In the genomic region with DNA sequence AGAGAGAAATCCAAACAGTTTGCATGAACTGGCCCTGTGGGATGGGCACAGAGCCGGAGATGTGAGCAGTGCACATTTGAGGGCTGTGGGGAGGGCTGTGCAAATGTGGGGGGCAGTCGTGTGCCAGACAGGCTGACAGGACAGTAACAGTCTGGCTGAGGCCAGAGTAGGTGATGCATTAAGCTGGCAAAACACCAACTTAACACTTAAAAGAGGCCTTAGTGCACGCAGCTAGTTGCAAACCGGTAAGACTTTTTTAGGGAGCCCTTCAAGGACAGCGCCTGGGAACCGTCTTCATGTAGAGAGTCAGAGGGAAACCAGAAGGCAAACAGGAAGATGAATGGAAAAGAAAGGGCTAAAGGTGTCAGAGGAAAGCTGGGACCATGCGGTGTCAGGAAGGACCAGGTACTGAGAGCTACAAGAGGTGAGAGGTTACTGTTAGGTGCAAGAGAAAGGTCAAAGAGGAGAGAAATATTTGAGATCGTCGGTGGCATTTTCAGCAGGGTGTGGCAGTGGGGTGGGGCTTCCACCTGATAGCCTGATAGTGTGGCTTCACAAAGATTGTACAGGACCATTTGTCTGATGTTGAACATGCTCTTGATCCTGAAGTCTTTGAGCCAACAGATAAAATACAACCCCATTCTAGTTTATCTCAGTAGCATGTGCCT, we compare ENCODE assay signal across 11 cellular contexts. TPM values are rescaled to one million over a fixed set of nuclear protein-coding genes. Genes with fewer than 3 reads are reported as not detected.
A peak's percentile ranks its signal among the peaks of the same experiment; 100 is the strongest.
DNase-seq lines count a peak whose midpoint lies in the region; ATAC-seq and TF ChIP-seq lines count a peak whose summit lies in the region.
"Had no signal": no experiment of that assay in that cellular context is flagged by ENCODE, and none has a peak within 500 bp of the region (broad histone marks: within the 10 kb centered on the region; RNA-seq: fewer than 3 reads in every experiment).

No MANE protein-coding gene starts in this region.

- no peaks in the 10 kb centered on the region for H3K9me3 ChIP-seq in prostate gland

- no peak for TF ChIP-seq POLR2A in prostate gland (IDR thresholded peaks at IDR 0.05)

- ATAC-seq in SK-N-SH treated with all-trans-retinoic acid at 6 μM for 48 hours (peak; percentile 77), GM19452 (IDR thresholded peaks at IDR 0.05; ENCODE audit: unreplicated experiment) (no peak)

- peak overlapping the region; percentile 52 to 56 for H3K27ac ChIP-seq in prostate gland
- H3K27ac ChIP-seq: KMS-11 had no signal

- DNase-seq in H4 (ENCODE audit: low spot score) (peak; percentile 8), glomerular visceral epithelial cell (ENCODE audit: extremely low spot score) (peak; percentile 38), prostate gland (ENCODE audit: low spot score) (no peak), UCSD-AML1 (lab: John Stamatoyannopoulos, UW; ENCODE audit: unreplicated experiment) (no peak), dermis blood vessel endothelial cell (no peak), NCI-H510A treated with DMSO at 0.1 percent for 48 hours (lab: John Stamatoyannopoulos, UW) (no peak)
- DNase-seq: activated T-cell treated with anti-CD3 and anti-CD28 coated beads, Interleukin-2, amount 50 U/mL, for 1 hour; NCI-H446 treated with DMSO at 0.1 percent for 48 hours had no signal

- no peak for TF ChIP-seq CTCF in prostate gland (IDR thresholded peaks at IDR 0.05)

- no peaks in the 10 kb centered on the region for H3K36me3 ChIP-seq in prostate gland

- no peaks in the 10 kb centered on the region for H3K27me3 ChIP-seq in prostate gland (replicated peaks; ENCODE audit: insufficient read depth)

- intact Hi-C loops in prostate gland (cut with DNase I), result no loop called here

- WGBS in prostate gland, result 23% methylated on average over 9 of the region's 9 CpGs

- H3K4me1 ChIP-seq in prostate gland (replicated peaks), result peaks cover 5% of the 10 kb centered on the region

- no peak overlapping the region for H3K4me3 ChIP-seq in prostate gland

TF ChIP-seq in SK-N-SH treated with all-trans-retinoic acid at 6 μM for 48 hours, 23 proteins besides CTCF, POLR2A, EP300 and RAD21:
- TF ChIP-seq ISL1 (CRISPR knock-in tag; IDR thresholded peaks at IDR 0.05), result peak; percentile 84
- TF ChIP-seq, protein P1, sequence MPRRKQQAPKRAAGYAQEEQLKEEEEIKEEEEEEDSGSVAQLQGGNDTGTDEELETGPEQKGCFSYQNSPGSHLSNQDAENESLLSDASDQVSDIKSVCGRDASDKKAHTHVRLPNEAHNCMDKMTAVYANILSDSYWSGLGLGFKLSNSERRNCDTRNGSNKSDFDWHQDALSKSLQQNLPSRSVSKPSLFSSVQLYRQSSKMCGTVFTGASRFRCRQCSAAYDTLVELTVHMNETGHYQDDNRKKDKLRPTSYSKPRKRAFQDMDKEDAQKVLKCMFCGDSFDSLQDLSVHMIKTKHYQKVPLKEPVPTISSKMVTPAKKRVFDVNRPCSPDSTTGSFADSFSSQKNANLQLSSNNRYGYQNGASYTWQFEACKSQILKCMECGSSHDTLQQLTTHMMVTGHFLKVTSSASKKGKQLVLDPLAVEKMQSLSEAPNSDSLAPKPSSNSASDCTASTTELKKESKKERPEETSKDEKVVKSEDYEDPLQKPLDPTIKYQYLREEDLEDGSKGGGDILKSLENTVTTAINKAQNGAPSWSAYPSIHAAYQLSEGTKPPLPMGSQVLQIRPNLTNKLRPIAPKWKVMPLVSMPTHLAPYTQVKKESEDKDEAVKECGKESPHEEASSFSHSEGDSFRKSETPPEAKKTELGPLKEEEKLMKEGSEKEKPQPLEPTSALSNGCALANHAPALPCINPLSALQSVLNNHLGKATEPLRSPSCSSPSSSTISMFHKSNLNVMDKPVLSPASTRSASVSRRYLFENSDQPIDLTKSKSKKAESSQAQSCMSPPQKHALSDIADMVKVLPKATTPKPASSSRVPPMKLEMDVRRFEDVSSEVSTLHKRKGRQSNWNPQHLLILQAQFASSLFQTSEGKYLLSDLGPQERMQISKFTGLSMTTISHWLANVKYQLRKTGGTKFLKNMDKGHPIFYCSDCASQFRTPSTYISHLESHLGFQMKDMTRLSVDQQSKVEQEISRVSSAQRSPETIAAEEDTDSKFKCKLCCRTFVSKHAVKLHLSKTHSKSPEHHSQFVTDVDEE (CRISPR knock-in tag; IDR thresholded peaks at IDR 0.05), result no peak
- TF ChIP-seq, protein P2, sequence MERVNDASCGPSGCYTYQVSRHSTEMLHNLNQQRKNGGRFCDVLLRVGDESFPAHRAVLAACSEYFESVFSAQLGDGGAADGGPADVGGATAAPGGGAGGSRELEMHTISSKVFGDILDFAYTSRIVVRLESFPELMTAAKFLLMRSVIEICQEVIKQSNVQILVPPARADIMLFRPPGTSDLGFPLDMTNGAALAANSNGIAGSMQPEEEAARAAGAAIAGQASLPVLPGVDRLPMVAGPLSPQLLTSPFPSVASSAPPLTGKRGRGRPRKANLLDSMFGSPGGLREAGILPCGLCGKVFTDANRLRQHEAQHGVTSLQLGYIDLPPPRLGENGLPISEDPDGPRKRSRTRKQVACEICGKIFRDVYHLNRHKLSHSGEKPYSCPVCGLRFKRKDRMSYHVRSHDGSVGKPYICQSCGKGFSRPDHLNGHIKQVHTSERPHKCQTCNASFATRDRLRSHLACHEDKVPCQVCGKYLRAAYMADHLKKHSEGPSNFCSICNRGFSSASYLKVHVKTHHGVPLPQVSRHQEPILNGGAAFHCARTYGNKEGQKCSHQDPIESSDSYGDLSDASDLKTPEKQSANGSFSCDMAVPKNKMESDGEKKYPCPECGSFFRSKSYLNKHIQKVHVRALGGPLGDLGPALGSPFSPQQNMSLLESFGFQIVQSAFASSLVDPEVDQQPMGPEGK (CRISPR knock-in tag; IDR thresholded peaks at IDR 0.05; ENCODE audit: borderline replicate concordance), result peak; percentile 14; the same call in 1 of the 2 replicates
- TF ChIP-seq RARB (CRISPR knock-in tag; IDR thresholded peaks at IDR 0.05), result no peak
- no peak for TF ChIP-seq TCF4 (CRISPR knock-in tag; IDR thresholded peaks at IDR 0.05; ENCODE audit: borderline replicate concordance)
TF ChIP-seq in SK-N-SH treated with all-trans-retinoic acid at 6 μM for 48 hours: peak in this region for 2.

RNA-seq across cellular contexts. Expression of a gene that starts 30.0 kb away (rescaled TPM):
- total RNA-seq in H4 (2014; rRNA removed; shearing (Covaris generic)), result 19.1 and 41.2 TPM in 2 replicates
- 100 to 1,000 TPM in 1 of 2 donors, 10 to 100 TPM in 1; 76.3 to 137 TPM for total RNA-seq in prostate gland
- 67.0 and 67.9 TPM in 2 replicates for total RNA-seq in dermis blood vessel endothelial cell

Comparison
In these comparisons a context has a peak if more than half of its experiments do, and no peak if none do; other contexts are left out.
1. DNase-seq: peak in H4 (single experiment) and glomerular visceral epithelial cell (single experiment); none in prostate gland (single experiment), UCSD-AML1 (single experiment), dermis blood vessel endothelial cell (single experiment) and NCI-H510A treated with DMSO at 0.1 percent for 48 hours (single experiment).